In genomic region chr3:119322523-119323400, GRCh38 we compare ENCODE assay signal across 8 cellular contexts. TPM values are rescaled to one million over a fixed set of nuclear protein-coding genes. Genes with fewer than 3 reads are reported as not detected.
DNase-seq lines count a peak whose midpoint lies in the region; FAIRE-seq and TF ChIP-seq lines count a peak whose summit lies in the region.

No MANE protein-coding gene starts in this region.

- H3K4me3 ChIP-seq in Caco-2 (ENCODE audit: low read depth, low read length) (peak overlapping the region; percentile 58), NT2/D1 (ENCODE audit: insufficient read length, low read depth) (peak overlapping the region; percentile 53), endothelial cell of umbilical vein (replicated peaks in 1 of 3; ENCODE audit: insufficient read depth in 1 of 3, low read depth in 1 of 3, low read length in 3 of 3) (peak overlapping the region; percentile 36 to 69 (median 44)), mononuclear cell (ENCODE audit: low read length) (peak overlapping the region; percentile 44)

- CTCF ChIA-PET in Caco-2 (lab: Charles Lee) (interaction anchor here (0.6 to 1.0 kb wide), 3 partner anchors 18 to 30 kb away, joined by 3 read pairs; no protein-coding TSS in a partner anchor), endothelial cell of umbilical vein (lab: Charles Lee) (interaction anchor here (0.7 to 2.3 kb wide), 13 partner anchors 9 to 267 kb away, joined by 3 to 18 read pairs (median 3); partner anchors contain the start of genes ARHGAP31 and B4GALT4)

- TF ChIP-seq CTCF in Caco-2 (IDR thresholded peaks at IDR 0.05; ENCODE audit: insufficient read depth in 1 of 2, low read depth in 1 of 2, low read length in 1 of 2, severe bottlenecking in 1 of 2, unreplicated experiment in 1 of 2) (peak; percentile 19 to 48), GM20000 (IDR thresholded peaks at IDR 0.05; ENCODE audit: extremely low read depth, missing control alignments) (no peak), endothelial cell of umbilical vein (IDR thresholded peaks at IDR 0.05; ENCODE audit: extremely low read depth in 1 of 2, insufficient read depth in 1 of 2, low read depth in 1 of 2, low read length in 2 of 2) (peak in 1 of 2 donors; percentile 11)

- H4K20me1 ChIP-seq in endothelial cell of umbilical vein (replicated peaks; ENCODE audit: control insufficient read depth, extremely low read depth, insufficient read depth, low read length) = no peaks in the 10 kb centered on the region

- POLR2A ChIA-PET in Caco-2 (lab: Charles Lee) = interaction anchor here (0.6 to 0.9 kb wide), 4 partner anchors 26 to 141 kb away, joined by 3 to 12 read pairs (median 4); partner anchors contain the start of gene TMEM39A
- POLR2A ChIA-PET in endothelial cell of umbilical vein (lab: Charles Lee) = interaction anchor here (0.6 to 1.4 kb wide), 4 partner anchors 13 to 31 kb away, joined by 3 to 5 read pairs (median 4); partner anchors contain the start of gene ARHGAP31

- H3K79me2 ChIP-seq in endothelial cell of umbilical vein (ENCODE audit: control insufficient read depth, insufficient read depth, low read length) = peaks cover 68% of the 10 kb centered on the region

- H3K27me3 Mint-ChIP-seq in Caco-2 (ENCODE audit: insufficient read depth, unreplicated experiment) = no peaks in the 10 kb centered on the region

- H3K9me3 Mint-ChIP-seq in Caco-2 (ENCODE audit: unreplicated experiment) = no peaks in the 10 kb centered on the region

- H3K27me3 ChIP-seq in Caco-2 (replicated peaks; ENCODE audit: control insufficient read depth, insufficient read depth, low read length) = no peaks in the 10 kb centered on the region
- peaks cover 6% of the 10 kb centered on the region for H3K27me3 ChIP-seq in NT2/D1 (ENCODE audit: insufficient read depth, insufficient read length)
- H3K27me3 ChIP-seq in endothelial cell of umbilical vein (ENCODE audit: control insufficient read depth in 2 of 2, insufficient read depth in 2 of 2, low read length in 2 of 2) = no peaks in the 10 kb centered on the region
- H3K27me3 ChIP-seq in mononuclear cell (ENCODE audit: insufficient read depth, low read length) = no peaks in the 10 kb centered on the region

- peak overlapping the region; percentile 78 for H3K4me3 Mint-ChIP-seq in Caco-2 (ENCODE audit: unreplicated experiment)

- H2AFZ ChIP-seq in endothelial cell of umbilical vein (ENCODE audit: low read depth, low read length) = peak overlapping the region; percentile 7

- BruUV-seq in Caco-2 (replicated peaks; lab: Mats Ljungman, UMichigan) (no TSS peak), endothelial cell of umbilical vein (replicated peaks; lab: Mats Ljungman, UMichigan) (no TSS peak)

- dilution Hi-C loops in endothelial cell of umbilical vein (cut with MboI; ENCODE audit: extremely low pct_ligation_motif_present, low sequenced_read_pairs) = no loop called here

- peaks cover under 1% of the 10 kb centered on the region for H3K4me1 Mint-ChIP-seq in Caco-2 (ENCODE audit: low read depth, unreplicated experiment)

- H3K4me1 ChIP-seq in Caco-2 (no peaks in the 10 kb centered on the region), NT2/D1 (ENCODE audit: insufficient read depth, insufficient read length) (no peaks in the 10 kb centered on the region), endothelial cell of umbilical vein (ENCODE audit: control insufficient read depth, extremely low read depth, insufficient read depth, low read length) (peaks cover 22% of the 10 kb centered on the region), mononuclear cell (ENCODE audit: insufficient read depth, low read length) (peaks cover 23% of the 10 kb centered on the region)

- H3K36me3 Mint-ChIP-seq in Caco-2 (ENCODE audit: insufficient read depth, unreplicated experiment) = no peaks in the 10 kb centered on the region

- DNase-seq in Caco-2 (peak; percentile 76 to 85), GM20000 (ENCODE audit: low spot score) (peak; percentile 91), HS-5 (ENCODE audit: low read depth) (peak; percentile 44), NT2/D1 (ENCODE audit: low read depth, low spot score) (peak; percentile 57), endothelial cell of umbilical vein (ENCODE audit: low read depth, low spot score) (peak; percentile 90)
- DNase-seq in activated CD8-positive, alpha-beta memory T cell treated with anti-CD3 and anti-CD28 coated beads, Interleukin-2, amount 50 U/mL, for 24 hours (ENCODE audit: extremely low read depth) = peak; percentile 80
- DNase-seq in stimulated activated CD8-positive, alpha-beta memory T cell treated with anti-CD3 and anti-CD28 coated beads, Interleukin-4, amount 100 ng/mL, for 1 hour (ENCODE audit: low read depth in 2 of 2, low spot score in 1 of 2) = peak; percentile 80 to 82

- peak overlapping the region; percentile 61 for H3K27ac ChIP-seq in endothelial cell of umbilical vein (ENCODE audit: insufficient read depth, low read depth, low read length)

- peak; percentile 82 for FAIRE-seq in endothelial cell of umbilical vein (lab: Jason Lieb, UNC)

- H3K36me3 ChIP-seq in Caco-2 (ENCODE audit: control insufficient read depth, insufficient read depth, low read length) (no peaks in the 10 kb centered on the region), NT2/D1 (ENCODE audit: insufficient read depth, insufficient read length, low read length) (no peaks in the 10 kb centered on the region), endothelial cell of umbilical vein (ENCODE audit: control insufficient read depth in 2 of 2, extremely low read depth in 1 of 2, insufficient read depth in 2 of 2, low read length in 2 of 2) (no peaks in the 10 kb centered on the region)

- no peaks in the 10 kb centered on the region for H3K9me3 ChIP-seq in Caco-2
- H3K9me3 ChIP-seq in NT2/D1 (ENCODE audit: insufficient read depth, low read length) = no peaks in the 10 kb centered on the region
- no peaks in the 10 kb centered on the region for H3K9me3 ChIP-seq in endothelial cell of umbilical vein (replicated peaks; ENCODE audit: control insufficient read depth, insufficient read depth, low read length)
- H3K9me3 ChIP-seq in mononuclear cell (ENCODE audit: low read depth, low read length) = no peaks in the 10 kb centered on the region

- peak overlapping the region; percentile 48 for H3K27ac Mint-ChIP-seq in Caco-2 (ENCODE audit: unreplicated experiment)

- H3K9ac ChIP-seq in NT2/D1 (ENCODE audit: insufficient read length, low read depth) (peak overlapping the region; percentile 83), endothelial cell of umbilical vein (replicated peaks; ENCODE audit: extremely low read depth, insufficient read depth, low read length) (peak overlapping the region; percentile 67)

- no peaks in the 10 kb centered on the region for H3K9me1 ChIP-seq in endothelial cell of umbilical vein (replicated peaks; ENCODE audit: control insufficient read depth, extremely low read depth, insufficient read depth, low read length)

- peak overlapping the region; percentile 90 for H3K4me2 ChIP-seq in endothelial cell of umbilical vein (ENCODE audit: insufficient read depth, low read length)

- intact Hi-C loops in Caco-2 (cut with micrococcal nuclease; ENCODE audit: unreplicated experiment) (loop anchor here (1.0 to 2.0 kb wide), 3 partner anchors 18 to 47 kb away; no protein-coding TSS in a partner anchor), endothelial cell of umbilical vein (cut with micrococcal nuclease) (loop anchor here (1.0 kb wide), 4 partner anchors 28 to 47 kb away; partner anchors contain the start of gene ARHGAP31)

- TF ChIP-seq POLR2A in endothelial cell of umbilical vein (IDR thresholded peaks at IDR 0.05; ENCODE audit: low read depth, low read length) = peak; percentile 57

TF ChIP-seq in endothelial cell of umbilical vein, 7 proteins besides CTCF, POLR2A, EP300 and RAD21:
- TF ChIP-seq GATA2 (IDR thresholded peaks at IDR 0.05; ENCODE audit: insufficient read depth, insufficient read length, low read depth, low read length) = no peak
- no peak for TF ChIP-seq EZH2 (IDR thresholded peaks at IDR 0.05; ENCODE audit: borderline replicate concordance, low read depth, low read length, severe bottlenecking)
- TF ChIP-seq POLR2AphosphoS5 (IDR thresholded peaks at IDR 0.05; ENCODE audit: insufficient read depth, low read depth, low read length) = peak; percentile 82
- peak; percentile 80 for TF ChIP-seq FOS (IDR thresholded peaks at IDR 0.05; ENCODE audit: borderline replicate concordance, insufficient read depth, low read length)

RNA-seq across cellular contexts. Expression of gene ARHGAP31, which starts 28.6 kb away (rescaled TPM):
- total RNA-seq in Caco-2 (2022) (0.25 and 0.49 TPM in 2 replicates), endothelial cell of umbilical vein (64.8 and 65.8 TPM in 2 replicates), mononuclear cell (4.0 TPM)
- polyA plus RNA-seq in endothelial cell of umbilical vein = 20.1 and 25.5 TPM in 2 replicates
- polyA plus RNA-seq in endothelial cell of umbilical vein (2011; cell fraction: cytosol; rRNA removed) = 22.9 and 25.4 TPM in 2 replicates
- polyA plus RNA-seq in endothelial cell of umbilical vein (2011; cell fraction: nucleus; rRNA removed) = 26.6 and 29.0 TPM in 2 replicates
- polyA plus RNA-seq in endothelial cell of umbilical vein (2012) = 17.0 and 24.7 TPM in 2 replicates
- polyA minus RNA-seq in endothelial cell of umbilical vein = 78.6 and 96.2 TPM in 2 replicates
- not detected for polyA minus RNA-seq in endothelial cell of umbilical vein (2011; cell fraction: cytosol; rRNA and poly(A)+ RNA removed)
- polyA minus RNA-seq in endothelial cell of umbilical vein (2011; cell fraction: nucleus; rRNA and poly(A)+ RNA removed) = 39.7 and 43.3 TPM in 2 replicates

Comparison
In these comparisons a context has a peak if more than half of its experiments do, and no peak if none do; other contexts are left out.
1. Peak in every context shown above with its lines: DNase-seq, H3K4me3 ChIP-seq and H3K27ac ChIP-seq.
2. RNA of gene ARHGAP31, which starts 28.6 kb away (total RNA-seq): 64.8 to 65.8 TPM in endothelial cell of umbilical vein; 4.0 TPM in mononuclear cell (single experiment) and 0.25 to 0.49 TPM in Caco-2; every median in the first group is over 10 times any median in the second.